In genomic region chr10:43853369-43853768, GRCh38 we compare ENCODE assay signal across 1 cellular context.
TF ChIP-seq lines count a peak whose summit lies in the region.

No MANE protein-coding gene starts in this region.

TF ChIP-seq in HCT116, 20 proteins besides CTCF, POLR2A, EP300 and RAD21 (continued from another document):
- TF ChIP-seq ELF1 (IDR thresholded peaks at IDR 0.05; ENCODE audit: borderline replicate concordance, low read depth): no peak
- no peak for TF ChIP-seq FOSL1 (IDR thresholded peaks at IDR 0.05; ENCODE audit: low read depth)
- no peak for TF ChIP-seq SRF (IDR thresholded peaks at IDR 0.05; ENCODE audit: low read depth)
- TF ChIP-seq EGR1 (IDR thresholded peaks at IDR 0.05; ENCODE audit: low read depth): no peak
